25 cellular contexts compared by ENCODE assay signal in genomic region chr22:48975252-48975780, GRCh38.
DNase-seq lines count a peak whose midpoint lies in the region; ATAC-seq and TF ChIP-seq lines count a peak whose summit lies in the region.
"Had no signal": no experiment of that assay in that cellular context is flagged by ENCODE, and none has a peak within 500 bp of the region (broad histone marks: within the 10 kb centered on the region; RNA-seq: fewer than 3 reads in every experiment).

No MANE protein-coding gene starts in this region.

- no peaks in the 10 kb centered on the region for H3K9me3 ChIP-seq in A673 (ENCODE audit: low read depth, low read length, poor library complexity, severe bottlenecking)

- peaks cover 15% of the 10 kb centered on the region for H3K9me3 Mint-ChIP-seq in GM23338
- H3K9me3 Mint-ChIP-seq in stimulated activated naive B cell treated with anti-CD40 and anti-IgM and Interleukin-4, amounts not matched to agents 10 μg/mL and 1 μg/mL and 100 μg/mL, for 72 hours: peaks cover 1 to 3% of the 10 kb centered on the region in 2 donors

- no peaks in the 10 kb centered on the region for H3K27me3 ChIP-seq in A673 (replicated peaks; ENCODE audit: insufficient read depth, low read depth, low read length, poor library complexity)
- H3K27me3 ChIP-seq in GM23338 (ENCODE audit: insufficient read depth): no peaks in the 10 kb centered on the region
- H3K27me3 ChIP-seq: SJSA1 had no signal

- no peak overlapping the region for H2AFZ ChIP-seq in GM23338
- H2AFZ ChIP-seq: PC-9 had no signal

- no peaks in the 10 kb centered on the region for H4K20me1 ChIP-seq in GM23338 (replicated peaks; ENCODE audit: insufficient read depth)

- no peak overlapping the region for H3K4me3 ChIP-seq in A673 (ENCODE audit: low read depth, low read length, poor library complexity, severe bottlenecking)
- H3K4me3 ChIP-seq in GM23338: no peak overlapping the region
- H3K4me3 ChIP-seq: PC-9, SJSA1 had no signal

- CTCF ChIA-PET in A673 (lab: Charles Lee): no interaction called here

- H3K27ac ChIP-seq in A673 (ENCODE audit: low read depth, low read length, poor library complexity, severe bottlenecking) (peak overlapping the region; percentile 42), GM23338 (ENCODE audit: low read depth) (no peak overlapping the region)
- H3K27ac ChIP-seq: HL-60, KMS-11, PC-9, SJSA1 had no signal

- no peaks in the 10 kb centered on the region for H3K9me2 ChIP-seq in GM23338 (ENCODE audit: insufficient read depth)

- H3K4me3 Mint-ChIP-seq in GM23338: no peak overlapping the region
- H3K4me3 Mint-ChIP-seq in stimulated activated naive B cell treated with anti-CD40 and anti-IgM and Interleukin-4, amounts not matched to agents 10 μg/mL and 1 μg/mL and 100 μg/mL, for 72 hours: no peak overlapping the region
- H3K4me3 Mint-ChIP-seq: CD14-positive monocyte, IgD-negative memory B cell had no signal

- POLR2A ChIA-PET in A673 (lab: Charles Lee; ENCODE audit: low non-redundant PET): no interaction called here

- intact Hi-C loops in A673 (cut with micrococcal nuclease; ENCODE audit: unreplicated experiment): no loop called here

- H3K27me3 Mint-ChIP-seq in GM23338 (ENCODE audit: insufficient read depth, low read depth, poor library complexity): peaks cover 7% of the 10 kb centered on the region
- peaks cover 32 to 52% of the 10 kb centered on the region in 2 donors for H3K27me3 Mint-ChIP-seq in stimulated activated naive B cell treated with anti-CD40 and anti-IgM and Interleukin-4, amounts not matched to agents 10 μg/mL and 1 μg/mL and 100 μg/mL, for 72 hours
- H3K27me3 Mint-ChIP-seq: IgD-negative memory B cell had no signal

- no peaks in the 10 kb centered on the region for H3K36me3 ChIP-seq in A673 (ENCODE audit: insufficient read depth, low read length, poor library complexity, severe bottlenecking)
- 0 out of 2 replicates have a peak, but pooled peaks cover 2% of the 10 kb centered on the region for H3K36me3 ChIP-seq in GM23338 (ENCODE audit: insufficient read depth)
- H3K36me3 ChIP-seq: SJSA1 had no signal

- ATAC-seq in GM23338: peak; percentile 21; the same call in 1 of the 3 replicates
- ATAC-seq in left lobe of liver: no peak
- ATAC-seq in stimulated activated naive B cell treated with anti-CD40 and anti-IgM and Interleukin-4, amounts not matched to agents 10 μg/mL and 1 μg/mL and 100 μg/mL, for 72 hours (replicated peaks): no peak
- ATAC-seq: Right ventricle myocardium inferior had no signal

- no peak overlapping the region for H3K4me2 ChIP-seq in GM23338
- H3K4me2 ChIP-seq: KMS-11, PC-9 had no signal

- DNase-seq in A673 (ENCODE audit: low spot score) (peak; percentile 6), GM23338 (ENCODE audit: low spot score) (no peak), left lobe of liver (ENCODE audit: low spot score) (peak; percentile 40), DMS 273 (lab: John Stamatoyannopoulos, UW; ENCODE audit: unreplicated experiment) (no peak), AG08396 (ENCODE audit: low spot score) (no peak), GM20000 (ENCODE audit: low spot score) (no peak)
- DNase-seq in stimulated activated naive B cell treated with anti-CD40 and anti-IgM and Interleukin-4, amounts not matched to agents 10 μg/mL and 1 μg/mL and 100 μg/mL, for 72 hours: no peak
- DNase-seq: Calu3, DMS153, DND-41, GOT3, HCEC 1CT, NCI-H1048, NCI-H1417, NCI-H1694, NCI-H2081, NCI-H2227 treated with DMSO at 0.1 percent for 48 hours, NCI-H526 treated with DMSO at 0.1 percent for 48 hours, PC-9 had no signal

- TF ChIP-seq CTCF in A673 (conservative IDR thresholded peaks at IDR 0.05; ENCODE audit: low read depth, low read length) (no peak), GM23338 (conservative IDR thresholded peaks at IDR 0.05; ENCODE audit: low read depth in 2 of 2) (no peak), GM20000 (IDR thresholded peaks at IDR 0.05; ENCODE audit: extremely low read depth, missing control alignments) (no peak)

- H3K4me1 ChIP-seq in A673 (ENCODE audit: insufficient read depth, low read length, poor library complexity, severe bottlenecking) (peaks cover 26% of the 10 kb centered on the region), GM23338 (ENCODE audit: insufficient read depth) (no peaks in the 10 kb centered on the region)
- H3K4me1 ChIP-seq: SJSA1 had no signal

- H3K4me1 Mint-ChIP-seq in GM23338: peaks cover 16% of the 10 kb centered on the region
- H3K4me1 Mint-ChIP-seq in stimulated activated naive B cell treated with anti-CD40 and anti-IgM and Interleukin-4, amounts not matched to agents 10 μg/mL and 1 μg/mL and 100 μg/mL, for 72 hours: peaks cover 0 to 2% of the 10 kb centered on the region in 2 donors
- H3K4me1 Mint-ChIP-seq: CD14-positive monocyte, IgD-negative memory B cell had no signal

- H3K27ac Mint-ChIP-seq in GM23338: no peak overlapping the region
- H3K27ac Mint-ChIP-seq in stimulated activated naive B cell treated with anti-CD40 and anti-IgM and Interleukin-4, amounts not matched to agents 10 μg/mL and 1 μg/mL and 100 μg/mL, for 72 hours: peak overlapping the region; percentile 33

- no TSS peak for BruUV-seq in A673 (replicated peaks; lab: Mats Ljungman, UMichigan)

- H3K79me2 ChIP-seq in GM23338 (replicated peaks; ENCODE audit: insufficient read depth): no peaks in the 10 kb centered on the region

- no peaks in the 10 kb centered on the region for H3F3A ChIP-seq in GM23338 (replicated peaks; ENCODE audit: low read depth)

- peaks cover 3% of the 10 kb centered on the region for H3K36me3 Mint-ChIP-seq in GM23338 (ENCODE audit: low read depth)
- H3K36me3 Mint-ChIP-seq in stimulated activated naive B cell treated with anti-CD40 and anti-IgM and Interleukin-4, amounts not matched to agents 10 μg/mL and 1 μg/mL and 100 μg/mL, for 72 hours: no peaks in the 10 kb centered on the region
- H3K36me3 Mint-ChIP-seq: CD14-positive monocyte, IgD-negative memory B cell had no signal

TF ChIP-seq in GM23338, 12 proteins besides CTCF, POLR2A, EP300 and RAD21:
- no peak for TF ChIP-seq JUNB (IDR thresholded peaks at IDR 0.05; ENCODE audit: unreplicated experiment)
- no peak for TF ChIP-seq EZH2 (IDR thresholded peaks at IDR 0.05; ENCODE audit: low read depth, unreplicated experiment)
- TF ChIP-seq ETS1 (IDR thresholded peaks at IDR 0.05): no peak
- no peak for TF ChIP-seq ZNF331 (CRISPR knock-in tag; IDR thresholded peaks at IDR 0.05; ENCODE audit: low read depth)
- TF ChIP-seq ZNF114 (CRISPR knock-in tag; IDR thresholded peaks at IDR 0.05): no peak
- TF ChIP-seq EZH2phosphoT487 (IDR thresholded peaks at IDR 0.05; ENCODE audit: unreplicated experiment): no peak
- no peak for TF ChIP-seq POLR2AphosphoS5 (IDR thresholded peaks at IDR 0.05; ENCODE audit: low read depth)
- no peak for TF ChIP-seq CREB1 (CRISPR knock-in tag; IDR thresholded peaks at IDR 0.05; ENCODE audit: low read depth)
- TF ChIP-seq REST (IDR thresholded peaks at IDR 0.05; ENCODE audit: unreplicated experiment): no peak
- TF ChIP-seq NANOG (IDR thresholded peaks at IDR 0.05; ENCODE audit: borderline replicate concordance): no peak

Comparison
In these comparisons a context has a peak if more than half of its experiments do, and no peak if none do; other contexts are left out.
1. DNase-seq: peak in A673 (single experiment) and left lobe of liver (single experiment); none in GM23338 (single experiment), stimulated activated naive B cell treated with anti-CD40 and anti-IgM and Interleukin-4, amounts not matched to agents 10 μg/mL and 1 μg/mL and 100 μg/mL, for 72 hours (single experiment), DMS 273 (single experiment), AG08396 (single experiment) and GM20000 (single experiment).